In genomic region chr11:126339073-126339865, GRCh38 we compare ENCODE assay signal across 1 cellular context.
TF ChIP-seq lines count a peak whose summit lies in the region.

No MANE protein-coding gene starts in this region.

TF ChIP-seq in SK-N-SH treated with all-trans-retinoic acid at 6 μM for 48 hours, 23 proteins besides CTCF, POLR2A, EP300 and RAD21 (continued from another document):
- TF ChIP-seq POU6F1 (CRISPR knock-in tag; IDR thresholded peaks at IDR 0.05; ENCODE audit: borderline replicate concordance, low read depth) (no peak), ZNF70 (CRISPR knock-in tag; IDR thresholded peaks at IDR 0.05) (no peak), ZC3H10 (CRISPR knock-in tag; IDR thresholded peaks at IDR 0.05) (no peak), OSR1 (CRISPR knock-in tag; IDR thresholded peaks at IDR 0.05) (no peak), SNAI2 (CRISPR knock-in tag; IDR thresholded peaks at IDR 0.05) (no peak)
